In genomic region chr11:60929774-60930173, GRCh38 we compare ENCODE assay signal across 29 cellular contexts. TPM values are rescaled to one million over a fixed set of nuclear protein-coding genes. Genes with fewer than 3 reads are reported as not detected.
DNase-seq lines count a peak whose midpoint lies in the region; ATAC-seq and TF ChIP-seq lines count a peak whose summit lies in the region.
"Had no signal": no experiment of that assay in that cellular context is flagged by ENCODE, and none has a peak within 500 bp of the region (broad histone marks: within the 10 kb centered on the region; RNA-seq: fewer than 3 reads in every experiment).

No MANE protein-coding gene starts in this region.

- H3K4me1 ChIP-seq in mammary epithelial cell (ENCODE audit: insufficient read depth, low read length): peaks cover 13% of the 10 kb centered on the region
- H3K4me1 ChIP-seq: BE2C had no signal

- BruUV-seq in MCF 10A (replicated peaks; lab: Mats Ljungman, UMichigan): no TSS peak
- no TSS peak for BruUV-seq in mammary epithelial cell (replicated peaks; lab: Mats Ljungman, UMichigan)

- H3K27ac ChIP-seq in mammary epithelial cell (ENCODE audit: insufficient read depth, low read depth, low read length): no peak overlapping the region
- H3K27ac ChIP-seq: 22Rv1, SJCRH30 had no signal

- no peaks in the 10 kb centered on the region for H3K27me3 ChIP-seq in mammary epithelial cell (ENCODE audit: insufficient read depth, low read length)
- H3K27me3 ChIP-seq: BE2C, SJCRH30 had no signal

- H3K9me3 Mint-ChIP-seq in MCF 10A (ENCODE audit: unreplicated experiment) (no peaks in the 10 kb centered on the region), memory B cell (no peaks in the 10 kb centered on the region)
- H3K9me3 Mint-ChIP-seq: CD8-positive, alpha-beta memory T cell had no signal

- no peak overlapping the region for H3K9ac ChIP-seq in mammary epithelial cell (ENCODE audit: insufficient read depth, low read length)

- H3K4me1 Mint-ChIP-seq in MCF 10A (ENCODE audit: insufficient read depth, unreplicated experiment) (peaks cover 13% of the 10 kb centered on the region), memory B cell (peaks cover 48% of the 10 kb centered on the region)

- intact Hi-C loops in MCF 10A (cut with micrococcal nuclease) (no loop called here), mammary epithelial cell (cut with micrococcal nuclease) (no loop called here), posterior vena cava (cut with DNase I) (loop anchor here in 1 of 2 donors (10.0 kb wide), 1 partner anchor 195 kb away; no protein-coding TSS in a partner anchor)

- peak overlapping the region; percentile 47 for H3K27ac Mint-ChIP-seq in MCF 10A (ENCODE audit: low read depth, unreplicated experiment)
- H3K27ac Mint-ChIP-seq in memory B cell: peak overlapping the region; percentile 19
- H3K27ac Mint-ChIP-seq: CD14-positive monocyte; CD8-positive, alpha-beta memory T cell had no signal

- no peak overlapping the region for H3K4me3 ChIP-seq in mammary epithelial cell (replicated peaks in 1 of 3; ENCODE audit: insufficient read depth in 1 of 3, low read depth in 2 of 3, low read length in 3 of 3)
- H3K4me3 ChIP-seq: GM12878, SJCRH30 had no signal

- dilution Hi-C loops in mammary epithelial cell (cut with HindIII; ENCODE audit: low sequenced_read_pairs): loop anchor here (5.0 kb wide), 1 partner anchor 62 kb away; the partner anchor contains the start of gene ZP1

- H2AFZ ChIP-seq in mammary epithelial cell (ENCODE audit: low read depth, low read length): no peak overlapping the region

- H3K4me2 ChIP-seq in mammary epithelial cell (ENCODE audit: insufficient read depth, low read depth, low read length): no peak overlapping the region

- POLR2A ChIA-PET in MCF 10A (lab: Yijun Ruan, JAX): interaction anchor here (0.7 kb wide), 1 partner anchor 432 kb away, joined by 3 read pairs; the partner anchor contains the start of gene TMEM138

- H3K36me3 Mint-ChIP-seq in MCF 10A (ENCODE audit: insufficient read depth, unreplicated experiment) (peaks cover 6% of the 10 kb centered on the region), memory B cell (no peaks in the 10 kb centered on the region)
- H3K36me3 Mint-ChIP-seq: CD14-positive monocyte; CD8-positive, alpha-beta memory T cell had no signal

- H3K4me3 Mint-ChIP-seq in MCF 10A (ENCODE audit: unreplicated experiment) (no peak overlapping the region), memory B cell (no peak overlapping the region)
- H3K4me3 Mint-ChIP-seq: CD8-positive, alpha-beta memory T cell had no signal

- no peaks in the 10 kb centered on the region for H3K9me3 ChIP-seq in mammary epithelial cell (replicated peaks; ENCODE audit: insufficient read depth, low read length)
- H3K9me3 ChIP-seq: BE2C, SJCRH30 had no signal

- peaks cover 8% of the 10 kb centered on the region for H3K79me2 ChIP-seq in mammary epithelial cell (ENCODE audit: insufficient read depth, low read length)

- H3K27me3 Mint-ChIP-seq in MCF 10A (ENCODE audit: insufficient read depth, unreplicated experiment): no peaks in the 10 kb centered on the region
- H3K27me3 Mint-ChIP-seq in memory B cell: no peaks in the 10 kb centered on the region

- in situ Hi-C loops in mammary epithelial cell (cut with MboI; ENCODE audit: low sequenced_read_pairs in 2 of 2): no loop called here

- no peaks in the 10 kb centered on the region for H4K20me1 ChIP-seq in mammary epithelial cell (ENCODE audit: insufficient read depth, low read length)

- no peak for ATAC-seq in memory B cell (ENCODE audit: low read depth)
- ATAC-seq: GM12878, PC-3 had no signal

- CTCF ChIA-PET in MCF 10A (lab: Yijun Ruan, JAX) (interaction anchor here (0.5 to 1.0 kb wide), 2 partner anchors 11 to 16 kb away, joined by 3 read pairs; no protein-coding TSS in a partner anchor), mammary epithelial cell (lab: Charles Lee; ENCODE audit: low non-redundant PET) (no interaction called here)

- H3K36me3 ChIP-seq in mammary epithelial cell (ENCODE audit: insufficient read depth, low read length): peaks cover 4% of the 10 kb centered on the region

- WGBS in mammary epithelial cell (ENCODE audit: low coverage, missing lambda C conversion rate): 95% methylated on average over 5 of the region's 5 CpGs

- no peak for TF ChIP-seq CTCF in MCF 10A (IDR thresholded peaks at IDR 0.05; ENCODE audit: unreplicated experiment)
- TF ChIP-seq CTCF in mammary epithelial cell (conservative IDR thresholded peaks at IDR 0.05 in 1 of 2, IDR thresholded peaks at IDR 0.05 in 1 of 2; ENCODE audit: extremely low read depth in 1 of 2, insufficient read depth in 1 of 2, low read depth in 1 of 2, low read length in 2 of 2): no peak

- DNase-seq in MCF 10A (ENCODE audit: unreplicated experiment) (no peak), mammary epithelial cell (no peak), memory B cell (ENCODE audit: low spot score in 2 of 2) (no peak), posterior vena cava (ENCODE audit: low spot score) (peak; percentile 24), amygdala (lab: John Stamatoyannopoulos, UW) (no peak), SKM-1 treated with dmso at 0.1 percent for 144 hours (lab: John Stamatoyannopoulos, UW; ENCODE audit: unreplicated experiment) (no peak), LoVo (ENCODE audit: low spot score) (no peak)
- DNase-seq: BE2C; CD8-positive, alpha-beta memory T cell; DMS 273 treated with DMSO at 0.1 percent for 48 hours; DMS79; EL; GDM1; HCEC 1CT; Karpas-422; MV-4-11; NCI-H1105; NCI-H1436 treated with DMSO at 0.1 percent for 48 hours; NCI-H187 treated with DMSO at 0.1 percent for 48 hours; NCI-H2107; NCI-H524; NCI-H82; NK-92 treated with Interleukin-12 subunit alpha and Interleukin-12 subunit beta, amount 100 ng/mL, for 24 hours; PC-3; SJCRH30 had no signal

RNA-seq across cellular contexts. Expression of gene TMEM132A, which starts 5.5 kb away (rescaled TPM):
- 20.5 and 22.5 TPM in 2 replicates for total RNA-seq in MCF 10A (2022)
- total RNA-seq in mammary epithelial cell: 100 to 1,000 TPM in 1 of 2 donors, 10 to 100 TPM in 1; 48.7 to 114 TPM
- polyA plus RNA-seq in mammary epithelial cell: 32.0 TPM
- polyA minus RNA-seq in mammary epithelial cell: 16.7 TPM
- 1 to 10 TPM; 5.4 to 7.7 TPM for total RNA-seq in posterior vena cava
- polyA plus RNA-seq: CD8-positive, alpha-beta memory T cell had no signal

RNA-seq across cellular contexts. Expression of gene TMEM109, which starts 15.8 kb away (rescaled TPM):
- total RNA-seq in MCF 10A (2022) (39.5 and 45.8 TPM in 2 replicates), mammary epithelial cell (10 to 100 TPM; 19.8 to 44.9 TPM), posterior vena cava (100 to 1,000 TPM; 118 to 125 TPM)
- polyA plus RNA-seq in mammary epithelial cell: 35.0 TPM
- 50.8 TPM for polyA minus RNA-seq in mammary epithelial cell

RNA-seq across cellular contexts. Expression of gene SLC15A3, which starts 22.2 kb away (rescaled TPM):
- total RNA-seq in MCF 10A (2022): not detected in 2 replicates
- under 1 TPM; 0.16 to 0.17 TPM for total RNA-seq in mammary epithelial cell
- polyA plus RNA-seq in mammary epithelial cell: 0.07 TPM
- not detected for polyA minus RNA-seq in mammary epithelial cell
- 10 to 100 TPM; 27.4 to 29.3 TPM for total RNA-seq in posterior vena cava
- total RNA-seq: PC-3 had no signal
- polyA plus RNA-seq: CD8-positive, alpha-beta memory T cell had no signal

RNA-seq across cellular contexts. Expression of gene PRPF19, which starts 23.4 kb away (rescaled TPM):
- 99.0 and 115 TPM in 2 replicates for total RNA-seq in MCF 10A (2022)
- total RNA-seq in mammary epithelial cell: 10 to 100 TPM; 70.0 to 93.2 TPM
- 93.7 TPM for polyA plus RNA-seq in mammary epithelial cell
- 96.3 TPM for polyA minus RNA-seq in mammary epithelial cell
- total RNA-seq in posterior vena cava: 10 to 100 TPM; 47.6 to 50.9 TPM

RNA-seq across cellular contexts. Expression of gene CD6, which starts 41.7 kb away (rescaled TPM):
- not detected in 2 replicates for total RNA-seq in MCF 10A (2022)
- not detected for total RNA-seq in mammary epithelial cell
- polyA plus RNA-seq in mammary epithelial cell: not detected
- polyA minus RNA-seq in mammary epithelial cell: not detected
- under 1 TPM; 0.43 to 0.93 TPM for total RNA-seq in posterior vena cava
- total RNA-seq: H1, PC-3, SJCRH30 had no signal

Comparison
In these comparisons a context has a peak if more than half of its experiments do, and no peak if none do; other contexts are left out.
1. RNA of gene SLC15A3, which starts 22.2 kb away (total RNA-seq): 27.4 to 29.3 TPM in posterior vena cava; 0.16 to 0.17 TPM in mammary epithelial cell and not detected in MCF 10A; every median in the first group is over 10 times any median in the second.